ENCODE assay signal across 2 cellular contexts in the genomic region with DNA sequence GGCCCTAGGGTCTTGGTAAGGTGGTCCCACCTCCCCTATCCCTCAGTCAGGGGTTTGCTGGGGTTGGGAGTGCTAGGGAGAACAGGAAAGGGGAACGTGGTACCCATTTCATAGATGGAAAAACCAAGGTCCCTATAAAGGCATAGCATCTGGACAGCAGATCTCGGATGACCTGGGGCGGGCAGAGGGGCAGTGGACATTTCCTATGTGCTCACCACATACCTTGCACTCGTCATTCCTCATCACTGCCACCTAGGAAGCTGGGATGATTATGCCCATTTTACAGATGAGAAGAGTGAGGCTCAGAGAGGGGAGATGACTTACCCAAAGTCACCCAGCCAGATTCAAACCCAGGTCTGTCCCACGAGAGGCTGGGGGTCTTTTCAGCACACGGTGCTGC.
TF ChIP-seq lines count a peak whose summit lies in the region.

No MANE protein-coding gene starts in this region.

TF ChIP-seq in K562, 482 proteins besides CTCF, POLR2A, EP300 and RAD21 (continues in another document):
- peak; percentile 91 for TF ChIP-seq RBM25 (IDR thresholded peaks at IDR 0.05; ENCODE audit: low read depth, low read length, severe bottlenecking)
- no peak for TF ChIP-seq L3MBTL2 (IDR thresholded peaks at IDR 0.05)
- TF ChIP-seq ADNP (tag; IDR thresholded peaks at IDR 0.05) = peak; percentile 90
- no peak for TF ChIP-seq ZBTB7A (IDR thresholded peaks at IDR 0.05; ENCODE audit: borderline replicate concordance, control insufficient read depth, low read depth, low read length)
- TF ChIP-seq SP1 (CRISPR knock-in tag; IDR thresholded peaks at IDR 0.05) = no peak
- TF ChIP-seq CHD4 (IDR thresholded peaks at IDR 0.05; ENCODE audit: insufficient read depth, insufficient replicate concordance, low read depth, low read length, poor library complexity, severe bottlenecking) = peak; percentile 86
- peak; percentile 96 for TF ChIP-seq BCOR (IDR thresholded peaks at IDR 0.05)
- no peak for TF ChIP-seq SRSF3 (IDR thresholded peaks at IDR 0.05; ENCODE audit: insufficient read depth, low read length)
- no peak for TF ChIP-seq CAMTA2 (CRISPR knock-in tag; conservative IDR thresholded peaks at IDR 0.05)
- TF ChIP-seq U2AF1 (optimal IDR thresholded peaks at IDR 0.05; ENCODE audit: low read depth, low read length) = no peak
- no peak for TF ChIP-seq ASH1L (IDR thresholded peaks at IDR 0.05; ENCODE audit: borderline replicate concordance, low read depth, partially characterized antibody)
- TF ChIP-seq ELF2 (CRISPR knock-in tag; IDR thresholded peaks at IDR 0.05) = no peak
- no peak for TF ChIP-seq ZNF668 (CRISPR knock-in tag; IDR thresholded peaks at IDR 0.05)
- TF ChIP-seq, protein P1, sequence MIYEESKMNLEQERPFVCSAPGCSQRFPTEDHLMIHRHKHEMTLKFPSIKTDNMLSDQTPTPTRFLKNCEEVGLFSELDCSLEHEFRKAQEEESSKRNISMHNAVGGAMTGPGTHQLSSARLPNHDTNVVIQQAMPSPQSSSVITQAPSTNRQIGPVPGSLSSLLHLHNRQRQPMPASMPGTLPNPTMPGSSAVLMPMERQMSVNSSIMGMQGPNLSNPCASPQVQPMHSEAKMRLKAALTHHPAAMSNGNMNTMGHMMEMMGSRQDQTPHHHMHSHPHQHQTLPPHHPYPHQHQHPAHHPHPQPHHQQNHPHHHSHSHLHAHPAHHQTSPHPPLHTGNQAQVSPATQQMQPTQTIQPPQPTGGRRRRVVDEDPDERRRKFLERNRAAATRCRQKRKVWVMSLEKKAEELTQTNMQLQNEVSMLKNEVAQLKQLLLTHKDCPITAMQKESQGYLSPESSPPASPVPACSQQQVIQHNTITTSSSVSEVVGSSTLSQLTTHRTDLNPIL (CRISPR knock-in tag; IDR thresholded peaks at IDR 0.05) = no peak
- TF ChIP-seq ZZZ3 (IDR thresholded peaks at IDR 0.05) = no peak
- peak; percentile 86 for TF ChIP-seq SMARCA5 (IDR thresholded peaks at IDR 0.05)
- TF ChIP-seq ETV5 (CRISPR knock-in tag; IDR thresholded peaks at IDR 0.05; ENCODE audit: low read depth) = no peak
- TF ChIP-seq, protein P2, sequence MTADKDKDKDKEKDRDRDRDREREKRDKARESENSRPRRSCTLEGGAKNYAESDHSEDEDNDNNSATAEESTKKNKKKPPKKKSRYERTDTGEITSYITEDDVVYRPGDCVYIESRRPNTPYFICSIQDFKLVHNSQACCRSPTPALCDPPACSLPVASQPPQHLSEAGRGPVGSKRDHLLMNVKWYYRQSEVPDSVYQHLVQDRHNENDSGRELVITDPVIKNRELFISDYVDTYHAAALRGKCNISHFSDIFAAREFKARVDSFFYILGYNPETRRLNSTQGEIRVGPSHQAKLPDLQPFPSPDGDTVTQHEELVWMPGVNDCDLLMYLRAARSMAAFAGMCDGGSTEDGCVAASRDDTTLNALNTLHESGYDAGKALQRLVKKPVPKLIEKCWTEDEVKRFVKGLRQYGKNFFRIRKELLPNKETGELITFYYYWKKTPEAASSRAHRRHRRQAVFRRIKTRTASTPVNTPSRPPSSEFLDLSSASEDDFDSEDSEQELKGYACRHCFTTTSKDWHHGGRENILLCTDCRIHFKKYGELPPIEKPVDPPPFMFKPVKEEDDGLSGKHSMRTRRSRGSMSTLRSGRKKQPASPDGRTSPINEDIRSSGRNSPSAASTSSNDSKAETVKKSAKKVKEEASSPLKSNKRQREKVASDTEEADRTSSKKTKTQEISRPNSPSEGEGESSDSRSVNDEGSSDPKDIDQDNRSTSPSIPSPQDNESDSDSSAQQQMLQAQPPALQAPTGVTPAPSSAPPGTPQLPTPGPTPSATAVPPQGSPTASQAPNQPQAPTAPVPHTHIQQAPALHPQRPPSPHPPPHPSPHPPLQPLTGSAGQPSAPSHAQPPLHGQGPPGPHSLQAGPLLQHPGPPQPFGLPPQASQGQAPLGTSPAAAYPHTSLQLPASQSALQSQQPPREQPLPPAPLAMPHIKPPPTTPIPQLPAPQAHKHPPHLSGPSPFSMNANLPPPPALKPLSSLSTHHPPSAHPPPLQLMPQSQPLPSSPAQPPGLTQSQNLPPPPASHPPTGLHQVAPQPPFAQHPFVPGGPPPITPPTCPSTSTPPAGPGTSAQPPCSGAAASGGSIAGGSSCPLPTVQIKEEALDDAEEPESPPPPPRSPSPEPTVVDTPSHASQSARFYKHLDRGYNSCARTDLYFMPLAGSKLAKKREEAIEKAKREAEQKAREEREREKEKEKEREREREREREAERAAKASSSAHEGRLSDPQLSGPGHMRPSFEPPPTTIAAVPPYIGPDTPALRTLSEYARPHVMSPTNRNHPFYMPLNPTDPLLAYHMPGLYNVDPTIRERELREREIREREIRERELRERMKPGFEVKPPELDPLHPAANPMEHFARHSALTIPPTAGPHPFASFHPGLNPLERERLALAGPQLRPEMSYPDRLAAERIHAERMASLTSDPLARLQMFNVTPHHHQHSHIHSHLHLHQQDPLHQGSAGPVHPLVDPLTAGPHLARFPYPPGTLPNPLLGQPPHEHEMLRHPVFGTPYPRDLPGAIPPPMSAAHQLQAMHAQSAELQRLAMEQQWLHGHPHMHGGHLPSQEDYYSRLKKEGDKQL (CRISPR knock-in tag; IDR thresholded peaks at IDR 0.05; ENCODE audit: borderline replicate concordance) = no peak
- TF ChIP-seq OTX1 (CRISPR knock-in tag; IDR thresholded peaks at IDR 0.05) = no peak
- no peak for TF ChIP-seq NFXL1 (CRISPR knock-in tag; IDR thresholded peaks at IDR 0.05)
- TF ChIP-seq NFE2L1 (tag; IDR thresholded peaks at IDR 0.05; ENCODE audit: borderline replicate concordance, low read depth) = no peak
- TF ChIP-seq RBM34 (IDR thresholded peaks at IDR 0.05; ENCODE audit: borderline replicate concordance, insufficient read depth, low read length) = no peak
- TF ChIP-seq HOXB6 (CRISPR knock-in tag; IDR thresholded peaks at IDR 0.05; ENCODE audit: borderline replicate concordance) = no peak
- TF ChIP-seq, protein P3, sequence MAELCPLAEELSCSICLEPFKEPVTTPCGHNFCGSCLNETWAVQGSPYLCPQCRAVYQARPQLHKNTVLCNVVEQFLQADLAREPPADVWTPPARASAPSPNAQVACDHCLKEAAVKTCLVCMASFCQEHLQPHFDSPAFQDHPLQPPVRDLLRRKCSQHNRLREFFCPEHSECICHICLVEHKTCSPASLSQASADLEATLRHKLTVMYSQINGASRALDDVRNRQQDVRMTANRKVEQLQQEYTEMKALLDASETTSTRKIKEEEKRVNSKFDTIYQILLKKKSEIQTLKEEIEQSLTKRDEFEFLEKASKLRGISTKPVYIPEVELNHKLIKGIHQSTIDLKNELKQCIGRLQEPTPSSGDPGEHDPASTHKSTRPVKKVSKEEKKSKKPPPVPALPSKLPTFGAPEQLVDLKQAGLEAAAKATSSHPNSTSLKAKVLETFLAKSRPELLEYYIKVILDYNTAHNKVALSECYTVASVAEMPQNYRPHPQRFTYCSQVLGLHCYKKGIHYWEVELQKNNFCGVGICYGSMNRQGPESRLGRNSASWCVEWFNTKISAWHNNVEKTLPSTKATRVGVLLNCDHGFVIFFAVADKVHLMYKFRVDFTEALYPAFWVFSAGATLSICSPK (IDR thresholded peaks at IDR 0.05; ENCODE audit: borderline replicate concordance) = no peak

TF ChIP-seq in HepG2, 621 proteins besides CTCF, POLR2A, EP300 and RAD21:
- TF ChIP-seq, protein P4, sequence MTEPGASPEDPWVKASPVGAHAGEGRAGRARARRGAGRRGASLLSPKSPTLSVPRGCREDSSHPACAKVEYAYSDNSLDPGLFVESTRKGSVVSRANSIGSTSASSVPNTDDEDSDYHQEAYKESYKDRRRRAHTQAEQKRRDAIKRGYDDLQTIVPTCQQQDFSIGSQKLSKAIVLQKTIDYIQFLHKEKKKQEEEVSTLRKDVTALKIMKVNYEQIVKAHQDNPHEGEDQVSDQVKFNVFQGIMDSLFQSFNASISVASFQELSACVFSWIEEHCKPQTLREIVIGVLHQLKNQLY (CRISPR knock-in tag; IDR thresholded peaks at IDR 0.05) = no peak
- TF ChIP-seq SPEN (CRISPR knock-in tag; IDR thresholded peaks at IDR 0.05; ENCODE audit: low read depth) (no peak), ZNF296 (CRISPR knock-in tag; conservative IDR thresholded peaks at IDR 0.05) (no peak), KLF11 (CRISPR knock-in tag; IDR thresholded peaks at IDR 0.05) (no peak), ZMYM3 (CRISPR knock-in tag; IDR thresholded peaks at IDR 0.05) (0 out of 2 replicates have a peak, but pooled peaks have one; percentile 14), ZNF629 (CRISPR knock-in tag; conservative IDR thresholded peaks at IDR 0.05) (peak; percentile 89), ZSCAN30 (CRISPR knock-in tag; IDR thresholded peaks at IDR 0.05) (no peak)
- TF ChIP-seq, protein P5, sequence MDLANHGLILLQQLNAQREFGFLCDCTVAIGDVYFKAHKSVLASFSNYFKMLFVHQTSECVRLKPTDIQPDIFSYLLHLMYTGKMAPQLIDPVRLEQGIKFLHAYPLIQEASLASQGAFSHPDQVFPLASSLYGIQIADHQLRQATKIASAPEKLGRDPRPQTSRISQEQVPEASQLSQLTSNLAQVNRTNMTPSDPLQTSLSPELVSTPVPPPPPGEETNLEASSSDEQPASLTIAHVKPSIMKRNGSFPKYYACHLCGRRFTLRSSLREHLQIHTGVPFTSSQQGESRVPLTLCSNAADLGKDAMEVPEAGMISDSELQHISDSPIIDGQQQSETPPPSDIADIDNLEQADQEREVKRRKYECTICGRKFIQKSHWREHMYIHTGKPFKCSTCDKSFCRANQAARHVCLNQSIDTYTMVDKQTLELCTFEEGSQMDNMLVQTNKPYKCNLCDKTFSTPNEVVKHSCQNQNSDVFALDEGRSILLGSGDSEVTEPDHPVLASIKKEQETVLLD (CRISPR knock-in tag; IDR thresholded peaks at IDR 0.05; ENCODE audit: low read depth) = no peak
- TF ChIP-seq, protein P6, sequence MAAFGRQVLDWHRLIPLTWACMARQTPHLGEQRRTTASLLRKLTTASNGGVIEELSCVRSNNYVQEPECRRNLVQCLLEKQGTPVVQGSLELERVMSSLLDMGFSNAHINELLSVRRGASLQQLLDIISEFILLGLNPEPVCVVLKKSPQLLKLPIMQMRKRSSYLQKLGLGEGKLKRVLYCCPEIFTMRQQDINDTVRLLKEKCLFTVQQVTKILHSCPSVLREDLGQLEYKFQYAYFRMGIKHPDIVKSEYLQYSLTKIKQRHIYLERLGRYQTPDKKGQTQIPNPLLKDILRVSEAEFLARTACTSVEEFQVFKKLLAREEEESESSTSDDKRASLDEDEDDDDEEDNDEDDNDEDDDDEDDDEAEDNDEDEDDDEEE (CRISPR knock-in tag; IDR thresholded peaks at IDR 0.05) = no peak
- TF ChIP-seq, protein P7, sequence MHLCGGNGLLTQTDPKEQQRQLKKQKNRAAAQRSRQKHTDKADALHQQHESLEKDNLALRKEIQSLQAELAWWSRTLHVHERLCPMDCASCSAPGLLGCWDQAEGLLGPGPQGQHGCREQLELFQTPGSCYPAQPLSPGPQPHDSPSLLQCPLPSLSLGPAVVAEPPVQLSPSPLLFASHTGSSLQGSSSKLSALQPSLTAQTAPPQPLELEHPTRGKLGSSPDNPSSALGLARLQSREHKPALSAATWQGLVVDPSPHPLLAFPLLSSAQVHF (CRISPR knock-in tag; IDR thresholded peaks at IDR 0.05) = no peak
